In genomic region chr20:48777821-48778220, GRCh38 we compare ENCODE assay signal across 22 cellular contexts.
"Had no signal": no experiment of that assay in that cellular context is flagged by ENCODE, and none has a peak within 500 bp of the region (broad histone marks: within the 10 kb centered on the region; RNA-seq: fewer than 3 reads in every experiment).

No MANE protein-coding gene starts in this region.

- H3K9me3 ChIP-seq: ascending aorta, psoas muscle, thyroid gland had no signal

- H3K27ac Mint-ChIP-seq: endodermal cell had no signal

- H3K27ac ChIP-seq: ascending aorta, epithelial cell of prostate, hepatocyte, neural progenitor cell, psoas muscle, thyroid gland, VCaP had no signal

- H3K27me3 ChIP-seq: ascending aorta, hepatocyte, neural progenitor cell, thyroid gland had no signal

- ATAC-seq: activated T-cell treated with anti-CD3 and anti-CD28 coated beads, Interleukin-2, amount 50 U/mL, for 4 hours; left cardiac atrium; naive thymus-derived CD4-positive, alpha-beta T cell; psoas muscle; right cardiac atrium had no signal

- H3K4me3 ChIP-seq: ascending aorta, coronary artery, hepatocyte, neural progenitor cell, psoas muscle, thyroid gland had no signal

- H3K27me3 Mint-ChIP-seq: naive thymus-derived CD4-positive, alpha-beta T cell had no signal

- H3K4me3 Mint-ChIP-seq: activated T-cell treated with anti-CD3 and anti-CD28 coated beads, Interleukin-2, amount 50 U/mL, for 4 hours; endodermal cell; naive thymus-derived CD4-positive, alpha-beta T cell; neural progenitor cell had no signal

- H3K4me1 Mint-ChIP-seq: endodermal cell had no signal

- H3K4me1 ChIP-seq: psoas muscle, thyroid gland had no signal

- DNase-seq: activated CD4-positive, alpha-beta T cell treated with anti-CD3 and anti-CD28 coated beads for 1 hour; activated CD4-positive, alpha-beta T cell treated with anti-CD3 and anti-CD28 coated beads, Interleukin-2, amount 50 U/mL, for 48 hours; activated effector memory CD4-positive, alpha-beta T cell treated with anti-CD3 and anti-CD28 coated beads, Interleukin-2, amount 50 U/mL, for 16 hours; activated naive CD4-positive, alpha-beta T cell treated with anti-CD3 and anti-CD28 coated beads, Interleukin-2, amount 50 U/mL, for 16 hours; activated T-cell treated with anti-CD3 and anti-CD28 coated beads, Interleukin-2, amount 50 U/mL, for 4 hours; endodermal cell; foreskin fibroblast; left cardiac atrium; mesendoderm; naive thymus-derived CD4-positive, alpha-beta T cell; psoas muscle; right cardiac atrium; small intestine; stimulated activated CD4-positive, alpha-beta T cell treated with anti-CD3 and anti-CD28 coated beads, Interleukin-4, amount 100 ng/mL, for 24 hours; stimulated activated naive CD4-positive, alpha-beta T cell; thyroid gland had no signal

- H3K36me3 ChIP-seq: ascending aorta, neural progenitor cell, thyroid gland had no signal
